Comparison of ENCODE assay signal across 13 cellular contexts in the genomic region with DNA sequence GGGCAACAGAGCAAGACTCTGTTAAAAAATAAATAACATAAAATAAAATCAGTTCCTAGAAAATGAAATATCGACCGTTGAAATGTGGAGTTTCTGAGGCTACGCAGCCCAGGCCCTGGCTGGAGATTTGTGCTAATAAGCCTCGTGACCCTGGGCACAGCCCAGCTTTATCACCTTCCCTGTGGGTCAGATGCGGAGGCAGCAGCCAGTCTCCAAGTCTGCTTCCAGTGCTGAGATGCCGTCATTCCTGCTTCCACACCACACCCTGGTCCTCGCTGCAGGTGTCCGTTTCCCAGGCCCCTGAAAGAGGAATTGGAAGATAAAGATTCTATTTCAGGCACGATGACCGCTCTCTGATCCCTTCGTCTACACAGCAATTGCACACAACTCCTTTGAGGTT.
"Had no signal": no experiment of that assay in that cellular context is flagged by ENCODE, and none has a peak within 500 bp of the region (broad histone marks: within the 10 kb centered on the region; RNA-seq: fewer than 3 reads in every experiment).

No MANE protein-coding gene starts in this region.

- H3K9me3 Mint-ChIP-seq: activated T-cell treated with anti-CD3 and anti-CD28 coated beads, Interleukin-2, amount 50 U/mL, for 4 hours; activated T-helper 17 cell treated with anti-CD3 and anti-CD28 coated beads, Interleukin-2, amount 50 U/mL, for 72 hours; mesothelial cell of epicardium; naive B cell; nephron progenitor cell had no signal

- H3K27me3 ChIP-seq: hepatocyte, ovary had no signal

- H3K36me3 ChIP-seq: colonic mucosa, gastrocnemius medialis, ovary, transverse colon had no signal

- H3K9me3 ChIP-seq: colonic mucosa, gastrocnemius medialis, ovary, psoas muscle, transverse colon had no signal

- H3K4me3 Mint-ChIP-seq: mesothelial cell of epicardium, nephron progenitor cell had no signal

- H3K4me1 Mint-ChIP-seq: activated T-helper 17 cell treated with anti-CD3 and anti-CD28 coated beads, Interleukin-2, amount 50 U/mL, for 72 hours had no signal

- DNase-seq: gastrocnemius medialis, mammary epithelial cell had no signal

- H3K27ac ChIP-seq: colonic mucosa, gastrocnemius medialis, hepatocyte, ovary, psoas muscle, transverse colon had no signal

- H3K36me3 Mint-ChIP-seq: mesothelial cell of epicardium, naive B cell had no signal

- H3K4me1 ChIP-seq: colonic mucosa, gastrocnemius medialis, psoas muscle had no signal

- H3K27ac Mint-ChIP-seq: activated CD4-positive, alpha-beta T cell treated with anti-CD3 and anti-CD28 coated beads for 36 hours; activated T-helper 17 cell treated with anti-CD3 and anti-CD28 coated beads, Interleukin-2, amount 50 U/mL, for 72 hours; mesothelial cell of epicardium; naive B cell; nephron progenitor cell had no signal

- H3K4me3 ChIP-seq: colonic mucosa, gastrocnemius medialis, hepatocyte, ovary, psoas muscle, transverse colon had no signal
